In genomic region chr9:68653141-68653595, GRCh38 we compare ENCODE assay signal across 10 cellular contexts. TPM values are rescaled to one million over a fixed set of nuclear protein-coding genes. Genes with fewer than 3 reads are reported as not detected.
DNase-seq lines count a peak whose midpoint lies in the region; ATAC-seq lines count a peak whose summit lies in the region.
"Had no signal": no experiment of that assay in that cellular context is flagged by ENCODE, and none has a peak within 500 bp of the region (broad histone marks: within the 10 kb centered on the region; RNA-seq: fewer than 3 reads in every experiment).

No MANE protein-coding gene starts in this region.

- H3K36me3 Mint-ChIP-seq in activated naive CD8-positive, alpha-beta T cell treated with anti-CD3 and anti-CD28 coated beads, Interleukin-2, amount 50 U/mL, for 24 hours (ENCODE audit: low read depth): peaks cover 5% of the 10 kb centered on the region

- H3K9me3 Mint-ChIP-seq in activated naive CD8-positive, alpha-beta T cell treated with anti-CD3 and anti-CD28 coated beads, Interleukin-2, amount 50 U/mL, for 24 hours: peaks cover 4% of the 10 kb centered on the region

- no peaks in the 10 kb centered on the region for H4K20me1 ChIP-seq in Karpas-422 (ENCODE audit: insufficient read depth, low read depth, low read length)

- no peaks in the 10 kb centered on the region for H3K79me2 ChIP-seq in Karpas-422 (ENCODE audit: low read length)

- no peak overlapping the region for H3K9ac ChIP-seq in Karpas-422 (ENCODE audit: low read length)

- DNase-seq in activated naive CD8-positive, alpha-beta T cell treated with anti-CD3 and anti-CD28 coated beads, Interleukin-2, amount 50 U/mL, for 24 hours: peak; percentile 47
- DNase-seq in activated gamma-delta T cell (lab: John Stamatoyannopoulos, UW): no peak
- no peak for DNase-seq in SW480 (ENCODE audit: low spot score)
- no peak for DNase-seq in DMS79 (lab: John Stamatoyannopoulos, UW)
- DNase-seq in Karpas-422: no peak
- DNase-seq: EL, islet precursor cell had no signal

- no peaks in the 10 kb centered on the region for H3K4me1 ChIP-seq in Karpas-422 (ENCODE audit: low read length)

- ATAC-seq in GM18508 (IDR thresholded peaks at IDR 0.05; ENCODE audit: insufficient read depth, unreplicated experiment) (peak; percentile 57), GM19467 (IDR thresholded peaks at IDR 0.05; ENCODE audit: unreplicated experiment) (peak; percentile 68), HG03095 (IDR thresholded peaks at IDR 0.05; ENCODE audit: unreplicated experiment) (peak; percentile 82)
- peak; percentile 94 for ATAC-seq in activated naive CD8-positive, alpha-beta T cell treated with anti-CD3 and anti-CD28 coated beads, Interleukin-2, amount 50 U/mL, for 24 hours

- H3K9me3 ChIP-seq in Karpas-422 (ENCODE audit: low read length): no peaks in the 10 kb centered on the region

- no peaks in the 10 kb centered on the region for H3K9me2 ChIP-seq in Karpas-422 (replicated peaks; ENCODE audit: insufficient read depth, low read length)

- peak overlapping the region; percentile 88 for H3K27ac Mint-ChIP-seq in activated naive CD8-positive, alpha-beta T cell treated with anti-CD3 and anti-CD28 coated beads, Interleukin-2, amount 50 U/mL, for 24 hours

- no peak overlapping the region for H3K27ac ChIP-seq in Karpas-422 (ENCODE audit: low read length)

- no peak overlapping the region for H3K4me2 ChIP-seq in Karpas-422 (ENCODE audit: low read depth, low read length, poor library complexity, severe bottlenecking)

- H3K27me3 Mint-ChIP-seq in activated naive CD8-positive, alpha-beta T cell treated with anti-CD3 and anti-CD28 coated beads, Interleukin-2, amount 50 U/mL, for 24 hours: peaks cover 35% of the 10 kb centered on the region

- peak overlapping the region; percentile 27 for H3K4me3 Mint-ChIP-seq in activated naive CD8-positive, alpha-beta T cell treated with anti-CD3 and anti-CD28 coated beads, Interleukin-2, amount 50 U/mL, for 24 hours

- H2AFZ ChIP-seq in Karpas-422 (ENCODE audit: low read length): no peak overlapping the region

- H3K36me3 ChIP-seq in Karpas-422 (ENCODE audit: insufficient read depth, low read length): no peaks in the 10 kb centered on the region

- no peak overlapping the region for H3K4me3 ChIP-seq in Karpas-422 (ENCODE audit: low read length)

- H3K4me1 Mint-ChIP-seq in activated naive CD8-positive, alpha-beta T cell treated with anti-CD3 and anti-CD28 coated beads, Interleukin-2, amount 50 U/mL, for 24 hours: peaks cover 50% of the 10 kb centered on the region

- no peaks in the 10 kb centered on the region for H3K27me3 ChIP-seq in Karpas-422 (ENCODE audit: low read length)

RNA-seq across cellular contexts. Expression of gene PIP5K1B, which starts 51.9 kb away (rescaled TPM):
- total RNA-seq in Karpas-422 (2014; rRNA removed; shearing (Covaris generic); ENCODE audit: low replicate concordance): not detected in 2 replicates
